31 cellular contexts compared by ENCODE assay signal in genomic region chr12:122467983-122468382, GRCh38. TPM values are rescaled to one million over a fixed set of nuclear protein-coding genes. Genes with fewer than 3 reads are reported as not detected.
DNase-seq lines count a peak whose midpoint lies in the region; ATAC-seq and TF ChIP-seq lines count a peak whose summit lies in the region.
"Had no signal": no experiment of that assay in that cellular context is flagged by ENCODE, and none has a peak within 500 bp of the region (broad histone marks: within the 10 kb centered on the region; RNA-seq: fewer than 3 reads in every experiment).

No MANE protein-coding gene starts in this region.

- peaks cover 14% of the 10 kb centered on the region for H3K4me1 Mint-ChIP-seq in osteocyte (ENCODE audit: unreplicated experiment)
- H3K4me1 Mint-ChIP-seq: activated T-helper 17 cell treated with anti-CD3 and anti-CD28 coated beads, Interleukin-2, amount 50 U/mL, for 72 hours had no signal

- H3K27ac ChIP-seq in epithelial cell of prostate = peak overlapping the region; percentile 92
- H3K27ac ChIP-seq: cardiac muscle cell, coronary artery, Peyer's patch had no signal

- H3K27ac Mint-ChIP-seq in osteocyte (ENCODE audit: unreplicated experiment) = no peak overlapping the region
- H3K27ac Mint-ChIP-seq: activated naive CD4-positive, alpha-beta T cell treated with anti-CD3 and anti-CD28 coated beads, Interleukin-2, amount 50 U/mL, for 24 hours; activated T-helper 17 cell treated with anti-CD3 and anti-CD28 coated beads, Interleukin-2, amount 50 U/mL, for 72 hours; CD4-positive, CD25-positive, alpha-beta regulatory T cell; effector memory CD8-positive, alpha-beta T cell; HFFc6 had no signal

- no peaks in the 10 kb centered on the region for H3K9me3 Mint-ChIP-seq in osteocyte (ENCODE audit: unreplicated experiment)
- H3K9me3 Mint-ChIP-seq: activated naive CD4-positive, alpha-beta T cell treated with anti-CD3 and anti-CD28 coated beads, Interleukin-2, amount 50 U/mL, for 24 hours; activated T-helper 17 cell treated with anti-CD3 and anti-CD28 coated beads, Interleukin-2, amount 50 U/mL, for 72 hours; CD4-positive, CD25-positive, alpha-beta regulatory T cell; effector memory CD8-positive, alpha-beta T cell; HFFc6; naive thymus-derived CD8-positive, alpha-beta T cell had no signal

- H3K36me3 Mint-ChIP-seq in osteocyte (ENCODE audit: unreplicated experiment) = peaks cover 1% of the 10 kb centered on the region
- H3K36me3 Mint-ChIP-seq: activated naive CD4-positive, alpha-beta T cell treated with anti-CD3 and anti-CD28 coated beads, Interleukin-2, amount 50 U/mL, for 24 hours had no signal

- ATAC-seq in GM19328 (IDR thresholded peaks at IDR 0.05; ENCODE audit: unreplicated experiment) (no peak), GM18907 (IDR thresholded peaks at IDR 0.05; ENCODE audit: unreplicated experiment) (no peak)
- ATAC-seq: activated T-helper 17 cell treated with anti-CD3 and anti-CD28 coated beads, Interleukin-2, amount 50 U/mL, for 72 hours; effector memory CD8-positive, alpha-beta T cell; HepG2; left ventricle myocardium superior; naive thymus-derived CD8-positive, alpha-beta T cell; right cardiac atrium had no signal

- no peak overlapping the region for H3K4me3 Mint-ChIP-seq in osteocyte (ENCODE audit: unreplicated experiment)
- H3K4me3 Mint-ChIP-seq: activated naive CD4-positive, alpha-beta T cell treated with anti-CD3 and anti-CD28 coated beads, Interleukin-2, amount 50 U/mL, for 24 hours; activated T-helper 17 cell treated with anti-CD3 and anti-CD28 coated beads, Interleukin-2, amount 50 U/mL, for 72 hours; CD4-positive, CD25-positive, alpha-beta regulatory T cell; effector memory CD8-positive, alpha-beta T cell; HFFc6; naive thymus-derived CD8-positive, alpha-beta T cell had no signal

- no peaks in the 10 kb centered on the region for H3K27me3 Mint-ChIP-seq in osteocyte (ENCODE audit: unreplicated experiment)
- H3K27me3 Mint-ChIP-seq: activated naive CD4-positive, alpha-beta T cell treated with anti-CD3 and anti-CD28 coated beads, Interleukin-2, amount 50 U/mL, for 24 hours; activated T-helper 17 cell treated with anti-CD3 and anti-CD28 coated beads, Interleukin-2, amount 50 U/mL, for 72 hours; CD4-positive, CD25-positive, alpha-beta regulatory T cell; effector memory CD8-positive, alpha-beta T cell; naive thymus-derived CD8-positive, alpha-beta T cell had no signal

- peak; percentile 30 for DNase-seq in activated CD8-positive, alpha-beta memory T cell treated with anti-CD3 and anti-CD28 coated beads for 24 hours
- no peak for DNase-seq in activated CD8-positive, alpha-beta memory T cell treated with anti-CD3 and anti-CD28 coated beads, Interleukin-2, amount 50 U/mL, for 48 hours
- peak; percentile 99 for DNase-seq in epithelial cell of prostate (ENCODE audit: low read depth, low spot score)
- DNase-seq in osteocyte (ENCODE audit: extremely low spot score, unreplicated experiment) = peak; percentile 17
- peak; percentile 57 for DNase-seq in ureter (ENCODE audit: low spot score)
- no peak for DNase-seq in ecto neural progenitor cell (ENCODE audit: low spot score)
- DNase-seq: activated CD4-positive, alpha-beta T cell treated with anti-CD3 and anti-CD28 coated beads, Interleukin-2, amount 50 U/mL, for 4 hours; activated CD8-positive, alpha-beta memory T cell treated with anti-CD3 and anti-CD28 coated beads, Interleukin-2, amount 50 U/mL, for 4 hours; anterior cingulate cortex; CD4-positive, CD25-positive, alpha-beta regulatory T cell; effector memory CD8-positive, alpha-beta T cell; GOT3; HFFc6; left ventricle myocardium superior; midbrain; naive thymus-derived CD8-positive, alpha-beta T cell; NCI-H1092; NCI-H187 treated with DMSO at 0.1 percent for 48 hours; NCI-H526; occipital lobe; right cardiac atrium; stimulated activated naive CD4-positive, alpha-beta T cell; T-helper 1 cell had no signal

- TF ChIP-seq CTCF in osteocyte (IDR thresholded peaks at IDR 0.05) = no peak

RNA-seq across cellular contexts. Expression of gene ZCCHC8, which starts 32.7 kb away (rescaled TPM):
- 27.6 and 28.0 TPM in 2 replicates for total RNA-seq in osteocyte
- total RNA-seq in ureter = 32.2 TPM

RNA-seq across cellular contexts. Expression of gene CLIP1, which starts 45.5 kb away (rescaled TPM):
- total RNA-seq in osteocyte = 100.0 and 103 TPM in 2 replicates
- total RNA-seq in ureter = 110 TPM

RNA-seq across cellular contexts. Expression of gene RSRC2, which starts 58.8 kb away (rescaled TPM):
- total RNA-seq in osteocyte (64.9 and 67.9 TPM in 2 replicates), ureter (72.5 TPM)

RNA-seq across cellular contexts. Expression of gene KNTC1, which starts 59.1 kb away (rescaled TPM):
- total RNA-seq in osteocyte = 14.1 and 18.5 TPM in 2 replicates
- 21.6 TPM for total RNA-seq in ureter

Comparison
In these comparisons a context has a peak if more than half of its experiments do, and no peak if none do; other contexts are left out.
1. DNase-seq: peak in activated CD8-positive, alpha-beta memory T cell treated with anti-CD3 and anti-CD28 coated beads for 24 hours (single experiment), epithelial cell of prostate (single experiment), osteocyte (single experiment) and ureter (single experiment); none in activated CD8-positive, alpha-beta memory T cell treated with anti-CD3 and anti-CD28 coated beads, Interleukin-2, amount 50 U/mL, for 48 hours (single experiment) and ecto neural progenitor cell (single experiment).